Comparison of ENCODE assay signal across 8 cellular contexts in genomic region chr1:66242646-66243547, GRCh38.
DNase-seq lines count a peak whose midpoint lies in the region; TF ChIP-seq lines count a peak whose summit lies in the region.

No MANE protein-coding gene starts in this region.

- no peak for TF ChIP-seq POLR2A in suprapubic skin (IDR thresholded peaks at IDR 0.05)

- no peak overlapping the region for H3K14ac ChIP-seq in H9 (ENCODE audit: insufficient read depth, low read length)

- H2AFZ ChIP-seq in H9 (ENCODE audit: low read length) (no peak overlapping the region), MM.1S (ENCODE audit: low read length) (0 out of 2 replicates have a peak overlapping the region, but pooled peaks have one; percentile 9)

- no peak overlapping the region for H2BK120ac ChIP-seq in H9 (ENCODE audit: low read depth, low read length, poor library complexity, severe bottlenecking)

- DNase-seq in ELF-1 (ENCODE audit: low read depth, low spot score) (peak; percentile 81), H9 (peak; percentile 84), MM.1S (peak; percentile 82), RPMI8226 (peak; percentile 88), fibroblast of the aortic adventitia (ENCODE audit: low read depth) (peak; percentile 87), suprapubic skin (ENCODE audit: low spot score in 2 of 2) (peak; percentile 83 to 86)
- peak; percentile 38 to 51 for DNase-seq in activated T-helper 1 cell treated with anti-CD3 and anti-CD28 coated beads, Interleukin-2, amount 50 U/mL, for 16 hours (ENCODE audit: low read depth in 1 of 2, low spot score in 1 of 2)

- no peak overlapping the region for H3K4ac ChIP-seq in H9 (ENCODE audit: low read depth, low read length)

- H3F3A ChIP-seq in MM.1S (ENCODE audit: insufficient read depth, low read length): peaks cover 7% of the 10 kb centered on the region; the same call in 1 of the 2 replicates

- H3K27me3 Mint-ChIP-seq in H9 (ENCODE audit: low read depth): no peaks in the 10 kb centered on the region

- H3K4me1 Mint-ChIP-seq in H9: no peaks in the 10 kb centered on the region

- H4K91ac ChIP-seq in H9 (ENCODE audit: insufficient read length, low read depth, low read length): no peak overlapping the region

- H3T11ph ChIP-seq in H9 (ENCODE audit: low read length): no peak overlapping the region

- no peak overlapping the region for H3K27ac Mint-ChIP-seq in H9

- H3K9ac ChIP-seq in H9 (ENCODE audit: extremely low read depth, insufficient read length, low read length) (no peak overlapping the region), MM.1S (ENCODE audit: low read length) (no peak overlapping the region)

- H4K8ac ChIP-seq in H9 (replicated peaks; ENCODE audit: insufficient read length, low read depth, low read length): no peak overlapping the region

- H3K4me3 ChIP-seq in MM.1S (ENCODE audit: low read length) (no peak overlapping the region), fibroblast of the aortic adventitia (ENCODE audit: low read depth, low read length) (no peak overlapping the region), neutrophil (ENCODE audit: low read depth in 1 of 2, low read length in 1 of 2) (no peak overlapping the region), suprapubic skin (no peak overlapping the region)

- no peak overlapping the region for H2BK5ac ChIP-seq in H9 (ENCODE audit: insufficient read length, low read length)

- H3K4me2 ChIP-seq in H9 (ENCODE audit: insufficient read depth, insufficient read length, low read length) (no peak overlapping the region), MM.1S (ENCODE audit: low read depth, low read length) (peak overlapping the region; percentile 37; the same call in 1 of the 2 replicates)

- no CpG with 5 or more reads among the region's 6 CpGs for WGBS in H9 (ENCODE audit: extremely low coverage, insufficient read length, low lambda C conversion rate)
- 36% methylated on average over 6 of the region's 6 CpGs for WGBS in suprapubic skin

- no peaks in the 10 kb centered on the region for H3K23me2 ChIP-seq in H9 (ENCODE audit: insufficient read length, low read depth, low read length, poor library complexity, severe bottlenecking)

- TF ChIP-seq EP300 in suprapubic skin (IDR thresholded peaks at IDR 0.05): no peak

- no peak overlapping the region for H2AK5ac ChIP-seq in H9 (ENCODE audit: insufficient read length, low read length)

- H4K5ac ChIP-seq in H9 (ENCODE audit: insufficient read length, low read depth, low read length): no peak overlapping the region

- H3K18ac ChIP-seq in H9 (ENCODE audit: insufficient read length, low read depth, low read length): no peak overlapping the region

- H3K36me3 ChIP-seq in MM.1S (replicated peaks; ENCODE audit: insufficient read depth, low read length): no peaks in the 10 kb centered on the region
- H3K36me3 ChIP-seq in neutrophil: no peaks in the 10 kb centered on the region
- H3K36me3 ChIP-seq in suprapubic skin: no peaks in the 10 kb centered on the region

- no peaks in the 10 kb centered on the region for H3K36me3 Mint-ChIP-seq in H9 (ENCODE audit: insufficient read depth in 1 of 3, low read depth in 3 of 3)

- no peaks in the 10 kb centered on the region for H3K79me1 ChIP-seq in H9 (ENCODE audit: insufficient read depth, low read depth, low read length, poor library complexity, severe bottlenecking)

- H2BK20ac ChIP-seq in H9 (ENCODE audit: low read depth, low read length, poor library complexity, severe bottlenecking): no peak overlapping the region

- no peak overlapping the region for H3K27ac ChIP-seq in H9 (ENCODE audit: insufficient read length, low read depth, low read length)
- H3K27ac ChIP-seq in MM.1S (ENCODE audit: low read length): no peak overlapping the region
- no peak overlapping the region for H3K27ac ChIP-seq in neutrophil
- no peak overlapping the region for H3K27ac ChIP-seq in suprapubic skin

- H3K27me3 ChIP-seq in H9 (ENCODE audit: insufficient read depth, low read length) (no peaks in the 10 kb centered on the region), MM.1S (replicated peaks; ENCODE audit: insufficient read depth, low read length) (no peaks in the 10 kb centered on the region), neutrophil (no peaks in the 10 kb centered on the region), suprapubic skin (no peaks in the 10 kb centered on the region)

- TF ChIP-seq CTCF in H9 (conservative IDR thresholded peaks at IDR 0.05) (peak; percentile 98), MM.1S (IDR thresholded peaks at IDR 0.05; ENCODE audit: low read length) (peak; percentile 100), fibroblast of the aortic adventitia (IDR thresholded peaks at IDR 0.05; ENCODE audit: insufficient read depth, low read length) (peak; percentile 100), neutrophil (IDR thresholded peaks at IDR 0.05) (peak; percentile 39), suprapubic skin (IDR thresholded peaks at IDR 0.05) (peak; percentile 88 to 95)

- no peaks in the 10 kb centered on the region for H3K4me1 ChIP-seq in H9 (ENCODE audit: insufficient read depth, low read length)
- peaks cover 26% of the 10 kb centered on the region for H3K4me1 ChIP-seq in MM.1S (ENCODE audit: low read length)
- no peaks in the 10 kb centered on the region for H3K4me1 ChIP-seq in neutrophil (ENCODE audit: control insufficient read depth in 1 of 2, insufficient read depth in 1 of 2, low read depth in 1 of 2, low read length in 1 of 2)
- no peaks in the 10 kb centered on the region for H3K4me1 ChIP-seq in suprapubic skin

- no peaks in the 10 kb centered on the region for H3K9me3 Mint-ChIP-seq in H9

- no peaks in the 10 kb centered on the region for H3K9me3 ChIP-seq in H9 (ENCODE audit: control insufficient read depth, low read depth, low read length)
- H3K9me3 ChIP-seq in MM.1S (replicated peaks; ENCODE audit: insufficient read depth, low read length): no peaks in the 10 kb centered on the region
- no peaks in the 10 kb centered on the region for H3K9me3 ChIP-seq in neutrophil
- H3K9me3 ChIP-seq in suprapubic skin: no peaks in the 10 kb centered on the region

- no peaks in the 10 kb centered on the region for H4K20me1 ChIP-seq in H9 (ENCODE audit: control insufficient read depth, insufficient read depth, insufficient read length)
- no peaks in the 10 kb centered on the region for H4K20me1 ChIP-seq in MM.1S (ENCODE audit: insufficient read depth, low read length)

- no peak overlapping the region for H3K23ac ChIP-seq in H9 (ENCODE audit: insufficient read length, low read depth, low read length)

- H3K9me2 ChIP-seq in MM.1S (replicated peaks; ENCODE audit: insufficient read depth, low read length): no peaks in the 10 kb centered on the region

- H3K56ac ChIP-seq in H9 (ENCODE audit: insufficient read length, low read depth, low read length): no peak overlapping the region

- no peak overlapping the region for H3K4me3 Mint-ChIP-seq in H9

- no peak overlapping the region for H2BK12ac ChIP-seq in H9 (ENCODE audit: insufficient read length, low read depth, low read length)

- H3K79me2 ChIP-seq in H9 (ENCODE audit: insufficient read depth, low read length) (no peaks in the 10 kb centered on the region), MM.1S (ENCODE audit: low read length) (no peaks in the 10 kb centered on the region)

- H2BK15ac ChIP-seq in H9 (ENCODE audit: low read depth, low read length): no peak overlapping the region

Comparison
In these comparisons a context has a peak if more than half of its experiments do, and no peak if none do; other contexts are left out.
1. CTCF ChIP-seq: peak in every context shown above with its lines; median percentile 100 in MM.1S; 100 in fibroblast of the aortic adventitia; 98 in H9; 92 in suprapubic skin; 39 in neutrophil.